In the genomic region with DNA sequence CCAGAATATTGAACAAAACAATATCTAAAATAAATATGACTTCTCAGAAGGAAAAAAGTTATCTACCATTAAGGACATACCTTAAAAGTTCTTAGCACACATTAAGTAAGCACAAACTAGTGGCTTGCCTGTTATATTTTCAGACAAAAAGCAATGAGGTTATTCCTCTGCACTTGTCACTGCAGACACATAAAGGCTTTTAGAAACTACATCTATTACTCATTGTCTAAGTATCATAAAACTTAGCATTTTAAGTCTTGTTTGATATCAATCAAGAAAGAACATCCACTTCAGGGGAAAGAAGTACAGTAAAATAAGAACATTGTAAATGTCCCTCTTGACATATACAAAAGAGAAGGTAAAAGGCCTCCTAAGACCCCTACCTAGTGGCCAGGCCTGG, we compare ENCODE assay signal across 10 cellular contexts. TPM values are rescaled to one million over a fixed set of nuclear protein-coding genes. Genes with fewer than 3 reads are reported as not detected.
A peak's percentile ranks its signal among the peaks of the same experiment; 100 is the strongest.
DNase-seq lines count a peak whose midpoint lies in the region; ATAC-seq, FAIRE-seq and TF ChIP-seq lines count a peak whose summit lies in the region.
"Not testable (repeated sequence)": the region's sequence is repeated elsewhere in the genome, so short reads cannot be mapped to it uniquely, and the experiment has no call there.
"Had no signal": no experiment of that assay in that cellular context is flagged by ENCODE, and none has a peak within 500 bp of the region (broad histone marks: within the 10 kb centered on the region; RNA-seq: fewer than 3 reads in every experiment).

No MANE protein-coding gene starts in this region.

- not testable (repeated sequence) for TF ChIP-seq POLR2A in NB4 (IDR thresholded peaks at IDR 0.05; ENCODE audit: extremely low read depth, insufficient read length); GM12878 (IDR thresholded peaks at IDR 0.05; ENCODE audit: low read depth, low read length); gastroesophageal sphincter (IDR thresholded peaks at IDR 0.05)

- peak overlapping the region in 3 of 7 donors; percentile 64 to 83 (median 75) for H3K27ac Mint-ChIP-seq in CD14-positive monocyte
- H3K27ac Mint-ChIP-seq in GM23338, result peak overlapping the region; percentile 97
- H3K27ac Mint-ChIP-seq in activated B cell treated with CpG ODN at 0.5 μM for 24 hours, result peak overlapping the region; percentile 95
- peak overlapping the region; percentile 85 to 95 (median 91) for H3K27ac Mint-ChIP-seq in naive B cell
- peak overlapping the region; percentile 92 for H3K27ac Mint-ChIP-seq in stimulated activated memory B cell treated with anti-CD40 and anti-IgM and Interleukin-4, amounts not matched to agents 10 μg/mL and 1 μg/mL and 100 μg/mL, for 72 hours

- ATAC-seq in GM23338; activated B cell treated with CpG ODN at 0.5 μM for 24 hours (ENCODE audit: low read depth); gastroesophageal sphincter; naive B cell (ENCODE audit: low read depth in 2 of 2); stimulated activated memory B cell treated with anti-CD40 and anti-IgM and Interleukin-4, amounts not matched to agents 10 μg/mL and 1 μg/mL and 100 μg/mL, for 72 hours: not testable (repeated sequence)
- peak; percentile 27 for ATAC-seq in GM12878

- H3K4me1 ChIP-seq in GM23338 (ENCODE audit: insufficient read depth), result peaks cover 51% of the 10 kb centered on the region
- not testable (repeated sequence) for H3K4me1 ChIP-seq in GM12878 (ENCODE audit: control insufficient read depth, insufficient read depth, low read length)
- H3K4me1 ChIP-seq in gastroesophageal sphincter, result peaks cover 0 to 49% (median 0%) of the 10 kb centered on the region in 3 donors

- not testable (repeated sequence) for H3K36me3 Mint-ChIP-seq in CD14-positive monocyte; GM23338 (ENCODE audit: low read depth); activated B cell treated with CpG ODN at 0.5 μM for 24 hours (ENCODE audit: low read depth); naive B cell
- H3K36me3 Mint-ChIP-seq in stimulated activated memory B cell treated with anti-CD40 and anti-IgM and Interleukin-4, amounts not matched to agents 10 μg/mL and 1 μg/mL and 100 μg/mL, for 72 hours, result peaks cover 11% of the 10 kb centered on the region

- H3K27ac ChIP-seq in GM23338 (ENCODE audit: low read depth) (peak overlapping the region; percentile 100), GM12878 (ENCODE audit: control insufficient read depth, insufficient read depth) (peak overlapping the region; percentile 85), gastroesophageal sphincter (peak overlapping the region; percentile 23 to 98 (median 86))

- H3K9me3 Mint-ChIP-seq in CD14-positive monocyte; GM23338; activated B cell treated with CpG ODN at 0.5 μM for 24 hours; naive B cell; stimulated activated memory B cell treated with anti-CD40 and anti-IgM and Interleukin-4, amounts not matched to agents 10 μg/mL and 1 μg/mL and 100 μg/mL, for 72 hours: not testable (repeated sequence)

- H3K9me3 ChIP-seq in GM12878 (replicated peaks; ENCODE audit: control insufficient read depth, insufficient read depth, low read length); gastroesophageal sphincter: not testable (repeated sequence)

- not testable (repeated sequence) for H3K27me3 Mint-ChIP-seq in CD14-positive monocyte (ENCODE audit: low read depth in 3 of 3); activated B cell treated with CpG ODN at 0.5 μM for 24 hours; naive B cell; stimulated activated memory B cell treated with anti-CD40 and anti-IgM and Interleukin-4, amounts not matched to agents 10 μg/mL and 1 μg/mL and 100 μg/mL, for 72 hours
- H3K27me3 Mint-ChIP-seq in GM23338 (ENCODE audit: insufficient read depth, low read depth, poor library complexity), result peaks cover 13% of the 10 kb centered on the region

- not testable (repeated sequence) for H2AFZ ChIP-seq in GM23338; GM12878 (ENCODE audit: control insufficient read depth, low read depth, low read length)

- H3K4me1 Mint-ChIP-seq in CD14-positive monocyte (peaks cover 57% of the 10 kb centered on the region), GM23338 (peaks cover 62% of the 10 kb centered on the region), activated B cell treated with CpG ODN at 0.5 μM for 24 hours (peaks cover 59% of the 10 kb centered on the region), naive B cell (peaks cover 19 to 56% (median 48%) of the 10 kb centered on the region in 3 donors)
- H3K4me1 Mint-ChIP-seq in stimulated activated memory B cell treated with anti-CD40 and anti-IgM and Interleukin-4, amounts not matched to agents 10 μg/mL and 1 μg/mL and 100 μg/mL, for 72 hours, result peaks cover 51% of the 10 kb centered on the region

- intact Hi-C loops in CD14-positive monocyte (cut with micrococcal nuclease), result not testable (repeated sequence)
- intact Hi-C loops in activated B cell treated with CpG ODN at 0.5 μM for 24 hours (cut with micrococcal nuclease) (loop anchor here (5.0 kb wide), 4 partner anchors 44 to 311 kb away; a partner anchor contains a TSS), GM12878 (cut with micrococcal nuclease; ENCODE audit: unreplicated experiment) (loop anchor here (5.0 kb wide), 1 partner anchor 194 kb away; a partner anchor contains a TSS)

- H3K4me3 ChIP-seq in GM23338 (peak overlapping the region; percentile 88), NB4 (ENCODE audit: low read depth, low read length) (peak overlapping the region; percentile 56), GM12878 (peak overlapping the region; percentile 87)
- not testable (repeated sequence) for H3K4me3 ChIP-seq in gastroesophageal sphincter

- not testable (repeated sequence) for FAIRE-seq in GM12878 (lab: Jason Lieb, UNC)

- not testable (repeated sequence) for H3K9me2 ChIP-seq in GM23338 (ENCODE audit: insufficient read depth)

- not testable (repeated sequence) for H3F3A ChIP-seq in GM23338 (replicated peaks; ENCODE audit: low read depth)

- RAD21 ChIA-PET in GM12878 (lab: Charles Lee; ENCODE audit: unreplicated experiment), result interaction anchor here (0.9 kb wide), 1 partner anchor 175 kb away, joined by 3 read pairs; a partner anchor contains a TSS

- H4K20me1 ChIP-seq in GM23338 (replicated peaks; ENCODE audit: insufficient read depth); GM12878 (ENCODE audit: control insufficient read depth, insufficient read depth): not testable (repeated sequence)

- H3K9ac ChIP-seq in GM12878 (ENCODE audit: control insufficient read depth, insufficient read depth, low read length), result peak overlapping the region; percentile 54

- POLR2A ChIA-PET in activated B cell treated with CpG ODN at 0.5 μM for 24 hours (lab: Charles Lee), result interaction anchor here (1.0 to 2.6 kb wide), 2 partner anchors 21 to 175 kb away, joined by 3 to 7 read pairs; no protein-coding TSS in a partner anchor
- POLR2A ChIA-PET in GM12878 (lab: Charles Lee), result interaction anchor here (0.8 kb wide), 1 partner anchor 90 kb away, joined by 6 read pairs; no protein-coding TSS in a partner anchor

- not testable (repeated sequence) for TF ChIP-seq CTCF in CD14-positive monocyte (IDR thresholded peaks at IDR 0.05); GM23338 (conservative IDR thresholded peaks at IDR 0.05; ENCODE audit: low read depth in 2 of 2); NB4 (IDR thresholded peaks at IDR 0.05; ENCODE audit: low read depth, low read length); activated B cell treated with CpG ODN at 0.5 μM for 24 hours (IDR thresholded peaks at IDR 0.05); GM12878 (IDR thresholded peaks at IDR 0.05 in 2 of 3, conservative IDR thresholded peaks at IDR 0.05 in 1 of 3; ENCODE audit: control insufficient read depth in 2 of 3, extremely low read depth in 1 of 3, insufficient read depth in 1 of 3, low read depth in 3 of 3, low read length in 3 of 3); gastroesophageal sphincter (IDR thresholded peaks at IDR 0.05)

- peaks cover 66% of the 10 kb centered on the region for H3K79me2 ChIP-seq in GM23338 (replicated peaks; ENCODE audit: insufficient read depth)
- H3K79me2 ChIP-seq in GM12878 (ENCODE audit: control insufficient read depth, insufficient read depth, low read length), result peaks cover 68% of the 10 kb centered on the region

- H3K4me2 ChIP-seq in GM23338, result peak overlapping the region; percentile 91
- H3K4me2 ChIP-seq in GM12878 (ENCODE audit: control insufficient read depth, insufficient read depth), result peak overlapping the region; percentile 77

- H3K27me3 ChIP-seq in GM23338 (ENCODE audit: insufficient read depth); GM12878 (replicated peaks in 1 of 2; ENCODE audit: control insufficient read depth in 2 of 2, insufficient read depth in 2 of 2, low read length in 1 of 2); gastroesophageal sphincter: not testable (repeated sequence)

- CTCF ChIA-PET in activated B cell treated with CpG ODN at 0.5 μM for 24 hours (lab: Charles Lee); GM12878 (lab: Yijun Ruan, JAX): not testable (repeated sequence)

- TF ChIP-seq RAD21 in GM12878 (IDR thresholded peaks at IDR 0.05; ENCODE audit: insufficient read depth, low read depth, low read length), result not testable (repeated sequence)

- not testable (repeated sequence) for DNase-seq in CD14-positive monocyte (ENCODE audit: low spot score); GM23338 (ENCODE audit: low spot score); NB4 (ENCODE audit: low read depth); activated B cell treated with CpG ODN at 0.5 μM for 24 hours; GM12878 (ENCODE audit: low read depth, low spot score); naive B cell

- TF ChIP-seq EP300 in GM12878 (IDR thresholded peaks at IDR 0.05; ENCODE audit: borderline replicate concordance in 1 of 2, control insufficient read depth in 1 of 2, low read depth in 2 of 2, low read length in 2 of 2); gastroesophageal sphincter (IDR thresholded peaks at IDR 0.05): not testable (repeated sequence)

- BruUV-seq in GM12878 (replicated peaks; lab: Mats Ljungman, UMichigan), result not testable (repeated sequence)

- SMC1A ChIA-PET in GM12878 (lab: Charles Lee; ENCODE audit: uncharacterized antibody, unreplicated experiment), result not testable (repeated sequence)

- in situ Hi-C loops in GM12878 (cut with MboI), result not testable (repeated sequence)

- not testable (repeated sequence) for H3K36me3 ChIP-seq in GM23338 (ENCODE audit: insufficient read depth); GM12878 (ENCODE audit: control insufficient read depth in 2 of 2, insufficient read depth in 2 of 2, low read length in 1 of 2); gastroesophageal sphincter

- H3K4me3 Mint-ChIP-seq in CD14-positive monocyte, result peak overlapping the region; percentile 51 to 90
- peak overlapping the region; percentile 86 for H3K4me3 Mint-ChIP-seq in GM23338
- peak overlapping the region; percentile 94 for H3K4me3 Mint-ChIP-seq in activated B cell treated with CpG ODN at 0.5 μM for 24 hours
- peak overlapping the region; percentile 80 to 94 (median 90) for H3K4me3 Mint-ChIP-seq in naive B cell
- peak overlapping the region; percentile 96 for H3K4me3 Mint-ChIP-seq in stimulated activated memory B cell treated with anti-CD40 and anti-IgM and Interleukin-4, amounts not matched to agents 10 μg/mL and 1 μg/mL and 100 μg/mL, for 72 hours

RNA-seq across cellular contexts. Expression of a gene that starts 59.1 kb away (rescaled TPM):
- polyA plus RNA-seq in CD14-positive monocyte (not detected), GM23338 (2016; fragmentation: Nextera tagmentation; extraction: Ambion mirVana) (0.23 and 0.28 TPM in 2 replicates), GM12878 (2011; rRNA removed) (not detected in 2 replicates), GM12878 (2014; fragmentation: Illumina TruSeq; extraction: Trizol) (not detected in 2 replicates), GM12878 (2014; fragmentation: Nextera tagmentation; extraction: Ambion mirVana) (not detected), GM12878 (2014; rRNA removed) (not detected in 2 replicates), GM12878 (2016; fragmentation: Nextera tagmentation; extraction: Ambion mirVana) (not detected), naive B cell (ENCODE audit: low read depth in 6 of 6) (not detected)
- 1.3 TPM in 2 replicates for total RNA-seq in GM23338 (2014; rRNA removed; shearing (Covaris generic))
- total RNA-seq in activated B cell treated with CpG ODN at 0.5 μM for 24 hours (not detected in 2 replicates), GM12878 (2014; rRNA removed) (not detected in 2 replicates), GM12878 (2014; rRNA removed; fragmentation: Illumina TruSeq; extraction: Trizol) (not detected in 2 replicates), GM12878 (2021) (not detected in 2 replicates), gastroesophageal sphincter (not detected)
- total RNA-seq in GM12878 (2013; cell fraction: nucleolus; rRNA removed), result not detected in 2 replicates
- polyA plus RNA-seq in GM12878 (2011; ENCODE audit: low read depth), result 0.12 TPM
- not detected in 2 replicates for polyA plus RNA-seq in GM12878 (2011; cell fraction: cytosol; rRNA removed)
- not detected in 2 replicates for polyA plus RNA-seq in GM12878 (2011; cell fraction: nucleus; rRNA removed)
- polyA plus RNA-seq in GM12878 (2012), result 0.07 and 0.13 TPM in 2 replicates
- polyA minus RNA-seq in GM12878 (2011; rRNA and poly(A)+ RNA removed), result not detected in 2 replicates
- not detected in 2 replicates for polyA minus RNA-seq in GM12878 (2011; cell fraction: cytosol; rRNA and poly(A)+ RNA removed)
- polyA minus RNA-seq in GM12878 (2011; cell fraction: nucleus; rRNA and poly(A)+ RNA removed), result not detected in 2 replicates
- total RNA-seq: left lobe of liver, thoracic aorta had no signal
